In genomic region chr13:49997935-49998334, GRCh38 we compare ENCODE assay signal across 8 cellular contexts. TPM values are rescaled to one million over a fixed set of nuclear protein-coding genes. Genes with fewer than 3 reads are reported as not detected.
DNase-seq lines count a peak whose midpoint lies in the region; ATAC-seq and TF ChIP-seq lines count a peak whose summit lies in the region.

No MANE protein-coding gene starts in this region.

- CTCF ChIA-PET in Caco-2 (lab: Charles Lee): interaction anchor here (0.7 to 2.4 kb wide), 18 partner anchors 11 to 1288 kb away, joined by 3 to 40 read pairs (median 4); partner anchors contain the start of genes KPNA3 and SPRYD7

- H3K4me3 Mint-ChIP-seq in Caco-2 (ENCODE audit: unreplicated experiment) (peak overlapping the region; percentile 92), neural crest cell (peak overlapping the region; percentile 98)

- DNase-seq in Caco-2: no peak
- peak; percentile 41 for DNase-seq in NB4 (ENCODE audit: low read depth)
- DNase-seq in dorsolateral prefrontal cortex: no peak
- DNase-seq in neural crest cell (ENCODE audit: low read depth, low spot score): no peak
- no peak for DNase-seq in islet precursor cell
- no peak for DNase-seq in activated effector memory CD4-positive, alpha-beta T cell treated with anti-CD3 and anti-CD28 coated beads, Interleukin-2, amount 50 U/mL, for 16 hours
- no peak for DNase-seq in activated CD4-positive, alpha-beta T cell treated with anti-CD3 and anti-CD28 coated beads, Interleukin-2, amount 50 U/mL, for 1 hour

- H3K4me1 Mint-ChIP-seq in Caco-2 (ENCODE audit: low read depth, unreplicated experiment) (peaks cover 9% of the 10 kb centered on the region), neural crest cell (peaks cover 46% of the 10 kb centered on the region)

- no peak for TF ChIP-seq POLR2A in NB4 (IDR thresholded peaks at IDR 0.05; ENCODE audit: extremely low read depth, insufficient read length)

- H3K9me3 Mint-ChIP-seq in Caco-2 (ENCODE audit: unreplicated experiment): no peaks in the 10 kb centered on the region
- H3K9me3 Mint-ChIP-seq in neural crest cell: no peaks in the 10 kb centered on the region

- H3K27me3 ChIP-seq in Caco-2 (replicated peaks; ENCODE audit: control insufficient read depth, insufficient read depth, low read length) (no peaks in the 10 kb centered on the region), dorsolateral prefrontal cortex (no peaks in the 10 kb centered on the region)

- H3K27me3 Mint-ChIP-seq in Caco-2 (ENCODE audit: insufficient read depth, unreplicated experiment): no peaks in the 10 kb centered on the region
- H3K27me3 Mint-ChIP-seq in neural crest cell (ENCODE audit: low read depth): peaks cover 4% of the 10 kb centered on the region

- H3K27ac ChIP-seq in dorsolateral prefrontal cortex: peak overlapping the region in 58 of 59 donors; percentile 91 to 99 (median 98)

- H3K27ac Mint-ChIP-seq in Caco-2 (ENCODE audit: unreplicated experiment) (peak overlapping the region; percentile 91), neural crest cell (ENCODE audit: unreplicated experiment) (peak overlapping the region; percentile 97)

- no peaks in the 10 kb centered on the region; the same call in 1 of the 2 replicates for H3K36me3 ChIP-seq in Caco-2 (ENCODE audit: control insufficient read depth, insufficient read depth, low read length)

- no TSS peak for BruUV-seq in Caco-2 (replicated peaks; lab: Mats Ljungman, UMichigan)

- POLR2A ChIA-PET in Caco-2 (lab: Charles Lee): interaction anchor here (0.5 to 1.7 kb wide), 11 partner anchors 10 to 914 kb away, joined by 3 to 19 read pairs (median 6); partner anchors contain the start of genes KPNA3 and SPRYD7

- TF ChIP-seq CTCF in Caco-2 (IDR thresholded peaks at IDR 0.05; ENCODE audit: insufficient read depth in 1 of 2, low read depth in 1 of 2, low read length in 1 of 2, severe bottlenecking in 1 of 2, unreplicated experiment in 1 of 2) (no peak), NB4 (IDR thresholded peaks at IDR 0.05; ENCODE audit: low read depth, low read length) (no peak), dorsolateral prefrontal cortex (IDR thresholded peaks at IDR 0.05 in 54 of 56, conservative IDR thresholded peaks at IDR 0.05 in 2 of 56; ENCODE audit: low read depth in 1 of 56, partially characterized antibody in 56 of 56) (no peak), neural crest cell (conservative IDR thresholded peaks at IDR 0.05) (no peak)

- H3K9me3 ChIP-seq in Caco-2: no peaks in the 10 kb centered on the region

- intact Hi-C loops in Caco-2 (cut with micrococcal nuclease; ENCODE audit: unreplicated experiment): loop anchor here (1.0 to 5.0 kb wide), 4 partner anchors 62 to 205 kb away; partner anchors contain the start of genes KPNA3 and SPRYD7
- intact Hi-C loops in dorsolateral prefrontal cortex (cut with DNase I): loop anchor here (1.0 to 10.0 kb wide), 12 partner anchors 61 to 914 kb away; partner anchors contain the start of genes SPRYD7 (in 2 of the 2) and KPNA3 (in 1 of the 2)

- H3K4me1 ChIP-seq in Caco-2: peaks cover 29% of the 10 kb centered on the region

- H3K36me3 Mint-ChIP-seq in Caco-2 (ENCODE audit: insufficient read depth, unreplicated experiment) (peaks cover 51% of the 10 kb centered on the region), neural crest cell (ENCODE audit: low read depth) (peaks cover 11% of the 10 kb centered on the region)

- H3K4me3 ChIP-seq in Caco-2 (ENCODE audit: low read depth, low read length) (peak overlapping the region; percentile 77), NB4 (ENCODE audit: low read depth, low read length) (peak overlapping the region; percentile 98), dorsolateral prefrontal cortex (peak overlapping the region; percentile 59 to 98 (median 86))

- no peak for ATAC-seq in GM21381 (IDR thresholded peaks at IDR 0.05; ENCODE audit: unreplicated experiment)

RNA-seq across cellular contexts. Expression of gene TRIM13, which starts 1.1 kb away (rescaled TPM):
- total RNA-seq in Caco-2 (2022) (16.5 and 21.0 TPM in 2 replicates), dorsolateral prefrontal cortex (10 to 100 TPM; 17.3 to 34.5 (median 23.6) TPM), neural crest cell (57.1 and 57.4 TPM in 2 replicates)

RNA-seq across cellular contexts. Expression of gene KCNRG, which starts 17.3 kb away (rescaled TPM):
- total RNA-seq in Caco-2 (2022): 0.20 and 0.58 TPM in 2 replicates
- total RNA-seq in dorsolateral prefrontal cortex: 1 to 10 TPM in 20 of 120 experiments, under 1 TPM in 48, not detected in 52; 0.32 to 3.0 (median 0.76) TPM
- total RNA-seq in neural crest cell: 1.1 and 1.4 TPM in 2 replicates
